Comparison of ENCODE assay signal across 8 cellular contexts in the genomic region with DNA sequence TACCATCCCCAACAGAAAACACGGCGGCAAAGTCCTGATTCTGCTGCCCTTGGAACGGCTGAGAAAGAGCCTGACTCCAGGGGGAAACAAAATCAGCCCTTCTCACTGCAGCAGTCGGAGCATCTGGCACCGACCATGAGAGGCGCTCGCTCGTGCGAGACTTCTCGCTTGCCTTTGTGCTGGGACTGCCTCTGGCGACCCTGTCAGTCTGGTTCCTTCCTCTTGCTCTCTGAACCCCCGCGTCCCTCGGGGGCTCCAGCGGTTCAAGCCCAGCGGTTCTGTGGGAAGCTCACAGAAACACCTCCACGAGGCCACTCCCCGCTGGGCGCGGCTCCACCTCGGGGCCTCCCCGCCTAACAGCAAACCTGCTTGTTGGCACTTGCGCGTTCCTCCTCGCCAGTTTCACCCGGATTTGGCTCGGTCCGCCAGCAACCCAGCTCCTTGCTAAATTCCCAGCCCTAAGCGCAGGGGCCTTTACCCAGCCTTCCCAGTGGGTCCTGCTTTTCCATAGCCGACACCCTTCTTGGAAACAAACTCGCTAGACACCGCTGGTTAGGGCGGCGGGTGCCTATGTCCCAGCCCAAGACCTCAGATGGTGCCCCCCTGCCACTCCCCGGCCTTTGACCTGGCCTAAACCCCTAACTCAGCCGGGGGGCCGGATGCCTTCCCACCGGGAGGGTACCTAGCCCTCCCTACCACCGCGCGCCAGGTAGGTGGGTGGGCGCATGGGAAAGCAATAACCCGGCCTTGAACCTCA. TPM values are rescaled to one million over a fixed set of nuclear protein-coding genes. Genes with fewer than 3 reads are reported as not detected.
A peak's percentile ranks its signal among the peaks of the same experiment; 100 is the strongest.
DNase-seq lines count a peak whose midpoint lies in the region; ATAC-seq and TF ChIP-seq lines count a peak whose summit lies in the region.

No MANE protein-coding gene starts in this region.

- ATAC-seq in T-helper 17 cell (no peak), omental fat pad (ENCODE audit: low FRiP score) (peak; percentile 63), HG02759 (IDR thresholded peaks at IDR 0.05; ENCODE audit: unreplicated experiment) (no peak)

- intact Hi-C loops in head of caudate nucleus (cut with DNase I): loop anchor here (5.0 kb wide), 1 partner anchor 888 kb away; no protein-coding TSS in a partner anchor

- TF ChIP-seq CTCF in omental fat pad (IDR thresholded peaks at IDR 0.05): no peak

- no peaks in the 10 kb centered on the region for H3K9me3 ChIP-seq in T-helper 17 cell (ENCODE audit: control insufficient read depth, low read length, poor library complexity, severe bottlenecking)

- no peak overlapping the region for H3K27ac Mint-ChIP-seq in T-helper 17 cell

- peak overlapping the region; percentile 28 for H3K4me3 Mint-ChIP-seq in T-helper 17 cell

- H3K4me1 Mint-ChIP-seq in T-helper 17 cell: peaks cover 9% of the 10 kb centered on the region

- DNase-seq in SHP77 (lab: John Stamatoyannopoulos, UW): peak; percentile 36 to 66
- DNase-seq in SHP77 treated with DMSO at 0.1 percent for 48 hours (lab: John Stamatoyannopoulos, UW): no peak
- peak; percentile 64 for DNase-seq in LoVo (ENCODE audit: low spot score)
- peak in 1 of 3 donors; percentile 10 for DNase-seq in T-helper 17 cell
- peak; percentile 38 to 93 (median 78) for DNase-seq in head of caudate nucleus
- peak; percentile 42 for DNase-seq in omental fat pad (ENCODE audit: low spot score)
- no peak for DNase-seq in HPDE6-E6E7 (ENCODE audit: extremely low spot score)

- H3K27me3 Mint-ChIP-seq in T-helper 17 cell: peaks cover 58% of the 10 kb centered on the region

- H3K36me3 Mint-ChIP-seq in T-helper 17 cell (ENCODE audit: low read depth): peaks cover 2% of the 10 kb centered on the region

RNA-seq across cellular contexts. Expression of a gene that starts 2.2 kb away (rescaled TPM):
- total RNA-seq in T-helper 17 cell (not detected), omental fat pad (100 to 1,000 TPM in 2 of 4 donors, 10 to 100 TPM in 2; 41.3 to 214 (median 103) TPM)

Comparison
In these comparisons a context has a peak if more than half of its experiments do, and no peak if none do; other contexts are left out.
1. DNase-seq: peak in SHP77 (2 of 2), LoVo (single experiment), head of caudate nucleus (42 of 42) and omental fat pad (single experiment); none in SHP77 treated with DMSO at 0.1 percent for 48 hours (single experiment) and HPDE6-E6E7 (single experiment).
2. RNA of a gene that starts 2.2 kb away (total RNA-seq): 41.3 to 214 TPM in omental fat pad; not detected in T-helper 17 cell; every median in the first group is over 10 times any median in the second.